9 cellular contexts compared by ENCODE assay signal in the genomic region with DNA sequence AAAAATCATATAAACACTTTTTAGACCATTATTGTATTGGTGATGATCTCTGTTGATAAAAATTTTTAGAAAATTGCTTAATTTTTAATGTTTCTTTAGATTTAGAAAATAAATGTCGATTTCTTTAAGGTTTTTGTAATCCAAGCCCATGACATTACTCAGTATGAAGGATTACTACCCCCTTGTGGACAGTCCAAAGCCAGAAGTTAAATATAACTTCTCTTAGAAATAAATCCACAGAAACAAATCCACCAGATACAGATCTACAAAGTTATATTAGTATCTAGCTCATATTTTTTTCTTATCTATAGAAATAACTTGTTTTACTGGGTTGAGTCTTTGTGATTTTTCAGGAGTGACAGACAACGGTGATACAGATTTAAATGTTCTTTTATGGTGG. TPM values are rescaled to one million over a fixed set of nuclear protein-coding genes. Genes with fewer than 3 reads are reported as not detected.
A peak's percentile ranks its signal among the peaks of the same experiment; 100 is the strongest.
DNase-seq lines count a peak whose midpoint lies in the region; ATAC-seq and TF ChIP-seq lines count a peak whose summit lies in the region.
"Had no signal": no experiment of that assay in that cellular context is flagged by ENCODE, and none has a peak within 500 bp of the region (broad histone marks: within the 10 kb centered on the region; RNA-seq: fewer than 3 reads in every experiment).

No MANE protein-coding gene starts in this region.

- peaks cover 9 to 23% (median 22%) of the 10 kb centered on the region in 3 experiments; a peak in 5 of 7 replicates for H3K36me3 Mint-ChIP-seq in H9 (ENCODE audit: insufficient read depth in 1 of 3, low read depth in 3 of 3)

- H3K4me1 Mint-ChIP-seq in H9, result peaks cover 17% of the 10 kb centered on the region in 2 experiments

- WGBS in H9 (ENCODE audit: extremely low coverage, insufficient read length, low lambda C conversion rate), result no CpG with 5 or more reads among the region's 2 CpGs

- no peaks in the 10 kb centered on the region for H3K27me3 ChIP-seq in H9 (ENCODE audit: insufficient read depth, low read length)

- H3K79me1 ChIP-seq in H9 (ENCODE audit: insufficient read depth, low read depth, low read length, poor library complexity, severe bottlenecking), result no peaks in the 10 kb centered on the region

- no peaks in the 10 kb centered on the region for H3K23me2 ChIP-seq in H9 (ENCODE audit: insufficient read length, low read depth, low read length, poor library complexity, severe bottlenecking)

- no peak overlapping the region for H2BK15ac ChIP-seq in H9 (ENCODE audit: low read depth, low read length)

- H2AFZ ChIP-seq in H9 (ENCODE audit: low read length), result no peak overlapping the region

- no peak overlapping the region for H3T11ph ChIP-seq in H9 (ENCODE audit: low read length)

- no peak overlapping the region for H2BK12ac ChIP-seq in H9 (ENCODE audit: insufficient read length, low read depth, low read length)

- no peaks in the 10 kb centered on the region for H3K79me2 ChIP-seq in H9 (ENCODE audit: insufficient read depth, low read length)

- H3K27ac ChIP-seq in H9 (ENCODE audit: insufficient read length, low read depth, low read length), result no peak overlapping the region

- no peak overlapping the region for H3K9ac ChIP-seq in H9 (ENCODE audit: extremely low read depth, insufficient read length, low read length)

- no peak overlapping the region for H2BK120ac ChIP-seq in H9 (ENCODE audit: low read depth, low read length, poor library complexity, severe bottlenecking)

- no peak overlapping the region for H2BK5ac ChIP-seq in H9 (ENCODE audit: insufficient read length, low read length)

- no peaks in the 10 kb centered on the region for H3K27me3 Mint-ChIP-seq in H9 (ENCODE audit: low read depth)

- H3K4ac ChIP-seq in H9 (ENCODE audit: low read depth, low read length), result no peak overlapping the region

- TF ChIP-seq CTCF in AG10803 (conservative IDR thresholded peaks at IDR 0.05; ENCODE audit: low read length) (peak; percentile 54), H9 (conservative IDR thresholded peaks at IDR 0.05) (peak; percentile 63)

- H3K4me3 ChIP-seq in AG10803 (ENCODE audit: low read length), result no peak overlapping the region

- no peak overlapping the region for H3K18ac ChIP-seq in H9 (ENCODE audit: insufficient read length, low read depth, low read length)

- no peak overlapping the region for H3K4me3 Mint-ChIP-seq in H9

- DNase-seq in AG10803 (ENCODE audit: low read depth) (peak; percentile 33), H9 (no peak), amniotic epithelial cell (ENCODE audit: low read depth) (peak; percentile 57), kidney glomerular epithelial cell (lab: John Stamatoyannopoulos, UW) (peak; percentile 19), activated gamma-delta T cell treated with Interleukin-2 at 50 U/mL for 16 hours (no peak), hypothalamus (lab: John Stamatoyannopoulos, UW) (no peak)
- no peak for DNase-seq in stimulated activated CD4-positive, alpha-beta T cell treated with anti-CD3 and anti-CD28 coated beads, Interleukin-15, amount 100 ng/mL, for 24 hours
- no peak for DNase-seq in stimulated activated naive CD8-positive, alpha-beta T cell treated with anti-CD3 and anti-CD28 coated beads, Interleukin-15, Interleukin-2, amounts not matched to agents 100 U/mL and 50 U/mL, for 24 hours
- DNase-seq: activated T-cell treated with anti-CD3 and anti-CD28 coated beads for 4 hours had no signal

- no peak overlapping the region for H4K91ac ChIP-seq in H9 (ENCODE audit: insufficient read length, low read depth, low read length)

- H3K23ac ChIP-seq in H9 (ENCODE audit: insufficient read length, low read depth, low read length), result no peak overlapping the region

- H4K20me1 ChIP-seq in H9 (ENCODE audit: control insufficient read depth, insufficient read depth, insufficient read length), result no peaks in the 10 kb centered on the region

- H3K27ac Mint-ChIP-seq in H9, result no peak overlapping the region

- no peak overlapping the region for H2AK5ac ChIP-seq in H9 (ENCODE audit: insufficient read length, low read length)

- no peaks in the 10 kb centered on the region for H3K9me3 ChIP-seq in H9 (ENCODE audit: control insufficient read depth, low read depth, low read length)

- H3K4me2 ChIP-seq in H9 (ENCODE audit: insufficient read depth, insufficient read length, low read length), result no peak overlapping the region

- H2BK20ac ChIP-seq in H9 (ENCODE audit: low read depth, low read length, poor library complexity, severe bottlenecking), result no peak overlapping the region

- no peak overlapping the region for H4K8ac ChIP-seq in H9 (replicated peaks; ENCODE audit: insufficient read length, low read depth, low read length)

- no peak for ATAC-seq in stimulated activated naive CD8-positive, alpha-beta T cell treated with anti-CD3 and anti-CD28 coated beads, Interleukin-15, Interleukin-2, amounts not matched to agents 100 U/mL and 50 U/mL, for 24 hours

- H3K14ac ChIP-seq in H9 (ENCODE audit: insufficient read depth, low read length), result no peak overlapping the region

- H3K4me1 ChIP-seq in H9 (ENCODE audit: insufficient read depth, low read length), result peaks cover 5% of the 10 kb centered on the region; the same call in 1 of the 2 replicates

- H4K5ac ChIP-seq in H9 (ENCODE audit: insufficient read length, low read depth, low read length), result no peak overlapping the region

- no peak overlapping the region for H3K56ac ChIP-seq in H9 (ENCODE audit: insufficient read length, low read depth, low read length)

- peaks cover under 1 to 2% of the 10 kb centered on the region in 2 experiments; a peak in 4 of 5 replicates for H3K9me3 Mint-ChIP-seq in H9

RNA-seq across cellular contexts. Expression of gene TIFA, which starts 18.9 kb away (rescaled TPM):
- 1.8 and 2.3 TPM in 2 replicates for total RNA-seq in H9 (2021)

RNA-seq across cellular contexts. Expression of gene ALPK1, which starts 30.3 kb away (rescaled TPM):
- 0.17 and 0.50 TPM in 2 replicates for total RNA-seq in H9 (2021)

RNA-seq across cellular contexts. Expression of gene AP1AR, which starts 35.2 kb away (rescaled TPM):
- total RNA-seq in H9 (2021), result 23.5 and 24.2 TPM in 2 replicates

Comparison
In these comparisons a context has a peak if more than half of its experiments do, and no peak if none do; other contexts are left out.
1. DNase-seq: peak in AG10803 (single experiment), amniotic epithelial cell (single experiment) and kidney glomerular epithelial cell (single experiment); none in H9 (single experiment), activated gamma-delta T cell treated with Interleukin-2 at 50 U/mL for 16 hours (single experiment), stimulated activated CD4-positive, alpha-beta T cell treated with anti-CD3 and anti-CD28 coated beads, Interleukin-15, amount 100 ng/mL, for 24 hours (single experiment), hypothalamus (0 of 51) and stimulated activated naive CD8-positive, alpha-beta T cell treated with anti-CD3 and anti-CD28 coated beads, Interleukin-15, Interleukin-2, amounts not matched to agents 100 U/mL and 50 U/mL, for 24 hours (single experiment).